8 cellular contexts compared by ENCODE assay signal in the genomic region with DNA sequence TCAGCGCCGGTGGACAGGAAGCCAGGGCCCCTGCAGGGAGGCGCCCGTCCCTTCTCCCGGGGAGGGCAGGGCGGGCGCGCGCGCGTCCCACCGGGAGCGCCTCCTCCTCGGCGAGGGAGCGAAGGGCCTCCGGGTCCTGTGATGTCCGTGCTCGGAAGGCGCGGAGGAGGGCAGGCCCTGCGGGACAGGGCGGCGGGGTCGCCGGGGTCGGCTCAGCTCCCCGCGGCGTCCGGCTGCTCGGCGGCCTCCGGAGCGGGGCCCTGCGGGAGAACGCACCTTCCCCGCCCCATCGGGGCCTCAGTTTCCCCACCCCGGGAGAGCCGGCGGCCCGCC. TPM values are rescaled to one million over a fixed set of nuclear protein-coding genes. Genes with fewer than 3 reads are reported as not detected.
DNase-seq lines count a peak whose midpoint lies in the region; ATAC-seq lines count a peak whose summit lies in the region.

No MANE protein-coding gene starts in this region.

- peak; percentile 29 for ATAC-seq in GM21576 (IDR thresholded peaks at IDR 0.05; ENCODE audit: unreplicated experiment)
- peak; percentile 44 for ATAC-seq in left ventricle myocardium superior

- H3K27ac Mint-ChIP-seq in IgD-negative memory B cell = peak overlapping the region in 1 of 3 donors; percentile 19
- H3K27ac Mint-ChIP-seq in activated naive CD8-positive, alpha-beta T cell = no peak overlapping the region

- H3K36me3 ChIP-seq in ES-I3 (ENCODE audit: insufficient read depth, low read length) = no peaks in the 10 kb centered on the region

- no peaks in the 10 kb centered on the region for H3K27me3 Mint-ChIP-seq in IgD-negative memory B cell
- no peaks in the 10 kb centered on the region for H3K27me3 Mint-ChIP-seq in activated naive CD8-positive, alpha-beta T cell

- no peaks in the 10 kb centered on the region for H3K36me3 Mint-ChIP-seq in IgD-negative memory B cell
- H3K36me3 Mint-ChIP-seq in activated naive CD8-positive, alpha-beta T cell = peaks cover 2% of the 10 kb centered on the region

- peak; percentile 67 for DNase-seq in left ventricle myocardium superior
- DNase-seq in skeletal muscle cell (ENCODE audit: low read depth) = no peak
- no peak for DNase-seq in stimulated activated naive CD4-positive, alpha-beta T cell treated with Interleukin-2 at 50 U/mL for 16 hours (lab: John Stamatoyannopoulos, UW)
- DNase-seq in COLO829 (ENCODE audit: low spot score) = no peak

- H3K4me1 Mint-ChIP-seq in IgD-negative memory B cell = peaks cover 5 to 15% (median 12%) of the 10 kb centered on the region in 3 donors
- peaks cover 14% of the 10 kb centered on the region for H3K4me1 Mint-ChIP-seq in activated naive CD8-positive, alpha-beta T cell (ENCODE audit: low read depth)

- no peaks in the 10 kb centered on the region; the same call in 1 of the 2 replicates for H3K4me1 ChIP-seq in ES-I3 (ENCODE audit: insufficient read depth, low read length)

- H3K9me3 Mint-ChIP-seq in IgD-negative memory B cell = no peaks in the 10 kb centered on the region
- H3K9me3 Mint-ChIP-seq in activated naive CD8-positive, alpha-beta T cell (ENCODE audit: low read depth) = no peaks in the 10 kb centered on the region

- peak overlapping the region; percentile 61 to 89 (median 80) for H3K4me3 Mint-ChIP-seq in IgD-negative memory B cell
- H3K4me3 Mint-ChIP-seq in activated naive CD8-positive, alpha-beta T cell = peak overlapping the region; percentile 86

- peak overlapping the region; percentile 93 for H3K9ac ChIP-seq in ES-I3 (ENCODE audit: low read depth, low read length)

- H3K9me3 ChIP-seq in ES-I3 (ENCODE audit: control insufficient read depth, insufficient read depth, low read length) = no peaks in the 10 kb centered on the region

- peak overlapping the region; percentile 79 for H3K4me3 ChIP-seq in skeletal muscle cell (ENCODE audit: low read depth, low read length)

- intact Hi-C loops in left ventricle myocardium superior (cut with micrococcal nuclease) = no loop called here

RNA-seq across cellular contexts. Expression of a gene that starts 0.3 kb away (rescaled TPM):
- 5.6 TPM for polyA plus RNA-seq in IgD-negative memory B cell
- total RNA-seq in left ventricle myocardium superior = 8.3 TPM

RNA-seq across cellular contexts. Expression of a gene that starts 0.6 kb away (rescaled TPM):
- 1.4 TPM for polyA plus RNA-seq in IgD-negative memory B cell
- 1.9 TPM for total RNA-seq in left ventricle myocardium superior

RNA-seq across cellular contexts. Expression of a gene that starts 18.5 kb away (rescaled TPM):
- not detected for polyA plus RNA-seq in IgD-negative memory B cell
- not detected for total RNA-seq in left ventricle myocardium superior

RNA-seq across cellular contexts. Expression of a gene that starts 36.5 kb away (rescaled TPM):
- polyA plus RNA-seq in IgD-negative memory B cell = 3.4 TPM
- 10.2 TPM for total RNA-seq in left ventricle myocardium superior
